2 cellular contexts compared by ENCODE assay signal in the genomic region with DNA sequence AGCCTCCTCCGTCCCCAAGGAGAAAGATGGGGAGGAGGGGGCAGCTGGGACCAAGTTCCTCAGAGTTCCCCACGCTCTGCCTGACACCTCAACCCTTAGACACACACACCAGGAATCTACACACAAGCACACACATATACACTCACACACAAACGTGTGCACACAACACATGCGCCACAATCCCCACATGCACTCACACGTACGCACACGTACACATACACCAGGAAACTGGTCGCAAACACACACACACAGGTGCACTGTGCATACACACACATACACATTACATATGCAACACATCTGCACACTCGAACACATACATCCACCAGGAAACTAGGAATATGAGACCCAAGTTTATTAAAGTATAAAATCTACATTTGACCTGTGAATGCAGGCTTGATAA.
TF ChIP-seq lines count a peak whose summit lies in the region.

No MANE protein-coding gene starts in this region.

TF ChIP-seq in WTC11, 78 proteins besides CTCF, POLR2A, EP300 and RAD21:
- TF ChIP-seq TCF7 (CRISPR knock-in tag; IDR thresholded peaks at IDR 0.05; ENCODE audit: low read depth) (no peak), GTF2I (CRISPR knock-in tag; conservative IDR thresholded peaks at IDR 0.05) (no peak), NFE2L1 (CRISPR knock-in tag; IDR thresholded peaks at IDR 0.05) (0 out of 2 replicates have a peak, but pooled peaks have one; percentile 21), NFYB (CRISPR knock-in tag; conservative IDR thresholded peaks at IDR 0.05; ENCODE audit: low read depth) (0 out of 2 replicates have a peak, but pooled peaks have one; percentile 12)
TF ChIP-seq in WTC11: peak in this region for 2.

TF ChIP-seq in SK-N-SH, 30 proteins besides CTCF, POLR2A, EP300 and RAD21:
- no peak for TF ChIP-seq RXRA (IDR thresholded peaks at IDR 0.05; ENCODE audit: borderline replicate concordance, low read depth)
